ENCODE assay signal across 15 cellular contexts in the genomic region with DNA sequence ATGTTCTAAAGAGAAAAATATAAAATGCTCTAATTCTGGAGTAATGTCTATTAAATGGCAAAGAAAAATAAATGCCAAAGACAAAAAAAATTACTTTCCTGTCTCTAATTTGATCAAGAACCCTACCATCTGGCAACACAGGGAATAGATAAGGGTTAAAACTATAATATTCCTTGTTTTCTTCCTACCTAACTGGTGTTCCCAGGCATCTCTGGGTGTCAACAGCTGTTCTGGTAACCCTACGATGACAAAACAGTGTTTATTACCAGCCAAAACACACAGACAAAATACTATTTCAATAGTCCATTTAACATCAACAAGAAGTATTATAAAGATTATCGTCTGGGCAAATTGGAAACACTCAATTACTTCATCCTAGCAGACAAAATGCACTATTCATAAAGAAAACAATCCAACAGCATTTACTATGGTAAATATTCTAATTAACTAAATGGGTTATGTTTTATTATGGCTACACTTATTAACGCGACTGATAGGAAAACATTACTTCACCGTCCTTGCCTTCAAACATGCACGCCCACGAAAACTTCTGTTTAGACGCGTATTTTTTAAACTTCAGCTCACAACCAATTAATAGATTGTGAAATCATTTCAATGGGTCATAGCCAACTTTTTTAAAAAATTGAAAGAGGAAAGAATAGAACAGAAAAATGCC. TPM values are rescaled to one million over a fixed set of nuclear protein-coding genes. Genes with fewer than 3 reads are reported as not detected.
A peak's percentile ranks its signal among the peaks of the same experiment; 100 is the strongest.
DNase-seq lines count a peak whose midpoint lies in the region; ATAC-seq and TF ChIP-seq lines count a peak whose summit lies in the region.
"Had no signal": no experiment of that assay in that cellular context is flagged by ENCODE, and none has a peak within 500 bp of the region (broad histone marks: within the 10 kb centered on the region; RNA-seq: fewer than 3 reads in every experiment).

No MANE protein-coding gene starts in this region.

- no peaks in the 10 kb centered on the region for H3K9me3 Mint-ChIP-seq in HFFc6

- no peak overlapping the region for H3K4me3 Mint-ChIP-seq in HFFc6
- H3K4me3 Mint-ChIP-seq: activated CD8-positive, alpha-beta memory T cell treated with anti-CD3 and anti-CD28 coated beads, Interleukin-2, amount 10 ng/mL, durations not matched to agents 7 days and 5 days had no signal

- intact Hi-C loops in left cardiac atrium (cut with DNase I) (no loop called here), sciatic nerve (cut with DNase I) (no loop called here)

- no peaks in the 10 kb centered on the region for H3K27me3 Mint-ChIP-seq in HFFc6 (ENCODE audit: insufficient read depth)

- peak overlapping the region; percentile 31; the same call in 1 of the 2 replicates for H3K27ac Mint-ChIP-seq in HFFc6
- H3K27ac Mint-ChIP-seq: activated CD8-positive, alpha-beta memory T cell treated with anti-CD3 and anti-CD28 coated beads, Interleukin-2, amount 10 ng/mL, durations not matched to agents 7 days and 5 days had no signal

- DNase-seq in HFFc6 (no peak), SK-N-DZ (ENCODE audit: low spot score) (peak; percentile 25), left cardiac atrium (no peak), sciatic nerve (ENCODE audit: low spot score) (no peak), HCEC 1CT (no peak)
- DNase-seq: activated CD8-positive, alpha-beta memory T cell treated with anti-CD3 and anti-CD28 coated beads, Interleukin-2, amount 10 ng/mL, durations not matched to agents 7 days and 5 days; activated gamma-delta T cell; NCI-H1092; NCI-H226; retina; stimulated activated CD4-positive, alpha-beta T cell treated with anti-CD3 and anti-CD28 coated beads, Interleukin-4, amount 100 ng/mL, for 4 hours; SW 1271 had no signal

- H3K4me1 Mint-ChIP-seq in HFFc6 (ENCODE audit: low read depth), result peaks cover 50% of the 10 kb centered on the region
- H3K4me1 Mint-ChIP-seq: activated CD8-positive, alpha-beta memory T cell treated with anti-CD3 and anti-CD28 coated beads, Interleukin-2, amount 10 ng/mL, durations not matched to agents 7 days and 5 days had no signal

- H3K36me3 Mint-ChIP-seq in HFFc6 (ENCODE audit: low read depth), result no peaks in the 10 kb centered on the region
- H3K36me3 Mint-ChIP-seq: activated CD8-positive, alpha-beta memory T cell treated with anti-CD3 and anti-CD28 coated beads, Interleukin-2, amount 10 ng/mL, durations not matched to agents 7 days and 5 days had no signal

- no peak for TF ChIP-seq CTCF in HFFc6 (IDR thresholded peaks at IDR 0.05)

- peak; percentile 36 to 41 for ATAC-seq in left cardiac atrium
- peak; percentile 30 for ATAC-seq in sciatic nerve
- ATAC-seq in HG03378 (IDR thresholded peaks at IDR 0.05; ENCODE audit: unreplicated experiment), result no peak
- no peak for ATAC-seq in GM18867 (IDR thresholded peaks at IDR 0.05; ENCODE audit: unreplicated experiment)
- no peak for ATAC-seq in GM19023 (IDR thresholded peaks at IDR 0.05; ENCODE audit: unreplicated experiment)
- ATAC-seq: activated CD8-positive, alpha-beta memory T cell treated with anti-CD3 and anti-CD28 coated beads, Interleukin-2, amount 10 ng/mL, durations not matched to agents 7 days and 5 days had no signal

RNA-seq across cellular contexts. Expression of gene LGR4, which starts 50.6 kb away (rescaled TPM):
- 10 to 100 TPM; 13.9 to 20.2 (median 17.7) TPM for total RNA-seq in HFFc6 (2021; fragmentation: NEBNext Ultra II Directional; extraction: Animal tissue kit (Norgen Biotek cat#: 25700))
- 14.2 and 18.5 TPM in 2 replicates for polyA plus RNA-seq in SK-N-DZ (2014; cell fraction: cytosol; rRNA removed)
- polyA plus RNA-seq in SK-N-DZ (2014; cell fraction: nucleus; rRNA removed), result 23.9 and 26.1 TPM in 2 replicates
- total RNA-seq in left cardiac atrium (10 to 100 TPM; 29.0 to 33.3 TPM), sciatic nerve (16.8 TPM)

RNA-seq across cellular contexts. Expression of gene CCDC34, which starts 58.9 kb away (rescaled TPM):
- 10 to 100 TPM in 5 of 6 experiments, 1 to 10 TPM in 1; 7.9 to 18.7 (median 13.9) TPM for total RNA-seq in HFFc6 (2021; fragmentation: NEBNext Ultra II Directional; extraction: Animal tissue kit (Norgen Biotek cat#: 25700))
- 21.9 and 31.6 TPM in 2 replicates for polyA plus RNA-seq in SK-N-DZ (2014; cell fraction: cytosol; rRNA removed)
- polyA plus RNA-seq in SK-N-DZ (2014; cell fraction: nucleus; rRNA removed), result 15.9 and 22.8 TPM in 2 replicates
- 1 to 10 TPM; 2.0 to 3.0 TPM for total RNA-seq in left cardiac atrium
- total RNA-seq in sciatic nerve, result 7.8 TPM

Comparison
In these comparisons a context has a peak if more than half of its experiments do, and no peak if none do; other contexts are left out.
1. ATAC-seq: peak in left cardiac atrium (2 of 2) and sciatic nerve (single experiment); none in HG03378 (single experiment), GM18867 (single experiment) and GM19023 (single experiment).